ENCODE assay signal across 8 cellular contexts in the genomic region with DNA sequence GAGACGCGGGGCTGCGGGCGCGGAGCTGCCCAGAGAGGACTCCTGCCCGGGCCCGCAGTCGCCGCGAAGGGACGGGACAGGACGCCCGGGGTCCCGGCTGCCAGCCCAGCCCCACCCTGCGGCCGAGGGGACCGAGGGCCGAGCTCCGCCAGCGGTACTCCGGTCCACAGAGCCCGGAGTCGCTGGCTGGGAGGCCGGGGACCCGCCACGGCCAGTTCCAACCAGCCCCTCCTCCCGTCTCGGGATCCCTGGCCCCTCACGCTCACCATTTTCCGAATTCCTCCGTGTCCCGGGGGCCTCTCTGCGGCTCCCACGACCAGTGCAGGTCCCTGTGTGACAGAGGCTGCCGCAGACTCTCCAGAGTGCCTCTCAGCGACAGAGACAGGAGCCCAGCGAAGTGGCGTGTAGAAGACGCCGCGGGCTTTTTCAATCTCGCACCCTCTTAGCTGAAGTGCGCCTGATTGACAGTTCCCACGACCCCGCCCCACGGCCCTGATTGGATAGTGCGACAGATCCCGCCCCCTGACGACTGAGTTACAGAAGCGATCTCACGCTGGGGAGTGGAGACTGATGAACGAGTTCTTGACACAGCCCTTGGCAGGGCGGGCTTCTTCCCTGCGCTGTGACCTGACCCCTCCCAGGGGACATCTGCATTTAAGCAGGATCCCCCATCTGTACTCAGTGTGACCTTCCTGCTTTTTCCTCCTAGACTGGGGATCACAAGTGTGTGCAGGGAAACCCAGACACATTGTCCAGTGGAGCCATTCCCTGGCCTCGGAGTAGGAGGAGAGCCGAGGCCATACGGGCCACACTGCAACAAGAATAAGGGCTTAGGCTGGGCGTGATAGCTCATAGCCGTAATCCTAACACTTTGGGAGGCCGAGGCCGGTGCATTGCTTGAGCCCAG. TPM values are rescaled to one million over a fixed set of nuclear protein-coding genes. Genes with fewer than 3 reads are reported as not detected.
DNase-seq lines count a peak whose midpoint lies in the region; ATAC-seq and TF ChIP-seq lines count a peak whose summit lies in the region.

No MANE protein-coding gene starts in this region.

- H3K4me1 ChIP-seq in colonic mucosa, result no peaks in the 10 kb centered on the region

- no peaks in the 10 kb centered on the region for H3K9me3 ChIP-seq in colonic mucosa

- no peaks in the 10 kb centered on the region for H3K27me3 ChIP-seq in colonic mucosa

- H3K36me3 ChIP-seq in colonic mucosa, result no peaks in the 10 kb centered on the region

- DNase-seq in GM12865 (ENCODE audit: low read depth), result peak; percentile 85
- DNase-seq in NCI-H345 treated with DMSO at 0.1 percent for 48 hours (lab: John Stamatoyannopoulos, UW; ENCODE audit: unreplicated experiment), result peak; percentile 45
- DNase-seq in activated CD4-positive, alpha-beta T cell treated with anti-CD3 and anti-CD28 coated beads for 4 hours, result peak; percentile 72 to 76
- peak; percentile 99 for DNase-seq in colonic mucosa
- DNase-seq in left colon, result peak; percentile 94 to 99
- DNase-seq in stimulated activated CD4-positive, alpha-beta T cell treated with anti-CD3 and anti-CD28 coated beads, Interleukin-1b, Interleukin-23, amount 100 ng/mL, for 1 hour (ENCODE audit: low read depth in 2 of 2), result peak; percentile 32 to 87
- no peak for DNase-seq in SIG-M5 treated with dmso at 0.1 percent for 504 hours (lab: John Stamatoyannopoulos, UW; ENCODE audit: unreplicated experiment)

- H3K4me3 ChIP-seq in GM12865 (ENCODE audit: low read depth, low read length) (peak overlapping the region; percentile 59), colonic mucosa (peak overlapping the region; percentile 85)

- H3K27ac ChIP-seq in colonic mucosa, result peak overlapping the region; percentile 60

- peak overlapping the region; percentile 4 to 84 for H3K9ac ChIP-seq in colonic mucosa (ENCODE audit: low read depth in 2 of 2, low read length in 2 of 2)

- ATAC-seq in HG03060 (IDR thresholded peaks at IDR 0.05; ENCODE audit: low read depth, unreplicated experiment) (peak; percentile 54), left colon (peak; percentile 99)

- TF ChIP-seq CTCF in GM12865 (IDR thresholded peaks at IDR 0.05; ENCODE audit: insufficient read depth, low read depth, low read length, missing control alignments) (no peak), colonic mucosa (IDR thresholded peaks at IDR 0.05) (no peak)

- intact Hi-C loops in colonic mucosa (cut with DNase I) (no loop called here), left colon (cut with DNase I, micrococcal nuclease) (no loop called here)

RNA-seq across cellular contexts. Expression of a gene that starts 44.0 kb away (rescaled TPM):
- total RNA-seq in colonic mucosa (10 to 100 TPM; 10.7 to 13.1 TPM), left colon (10 to 100 TPM; 13.6 to 16.1 TPM)
